Comparison of ENCODE assay signal across 11 cellular contexts in the genomic region with DNA sequence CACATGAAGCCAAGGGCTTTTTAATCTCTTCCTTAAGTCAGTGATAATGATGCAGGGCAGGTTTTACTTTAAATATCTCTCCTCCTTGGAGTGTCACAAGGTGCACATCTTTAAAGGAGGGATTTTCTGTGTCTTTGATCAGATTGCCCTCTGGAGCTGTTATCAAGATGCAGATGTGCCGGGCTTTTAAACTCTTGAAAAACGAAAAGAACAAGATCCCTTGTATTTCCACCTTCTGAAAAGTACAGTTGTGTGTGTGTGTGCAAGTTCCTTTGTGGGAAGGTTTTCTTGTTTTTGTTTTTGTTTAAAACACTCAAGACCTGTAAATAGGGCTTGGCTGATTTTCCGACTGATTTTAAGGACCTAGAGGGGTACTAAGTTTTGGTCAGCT. TPM values are rescaled to one million over a fixed set of nuclear protein-coding genes. Genes with fewer than 3 reads are reported as not detected.
A peak's percentile ranks its signal among the peaks of the same experiment; 100 is the strongest.
DNase-seq lines count a peak whose midpoint lies in the region; FAIRE-seq and TF ChIP-seq lines count a peak whose summit lies in the region.
"Had no signal": no experiment of that assay in that cellular context is flagged by ENCODE, and none has a peak within 500 bp of the region (broad histone marks: within the 10 kb centered on the region; RNA-seq: fewer than 3 reads in every experiment).

No MANE protein-coding gene starts in this region.

- no peak for FAIRE-seq in bronchial epithelial cell (lab: Jason Lieb, UNC)

- H3K9me3 Mint-ChIP-seq in activated naive CD4-positive, alpha-beta T cell treated with anti-CD3 and anti-CD28 coated beads, Interleukin-2, amount 10 ng/mL, durations not matched to agents 7 days and 5 days = no peaks in the 10 kb centered on the region
- H3K9me3 Mint-ChIP-seq in type B pancreatic cell = peaks cover 7% of the 10 kb centered on the region

- peak overlapping the region; percentile 90 for H3K4me3 ChIP-seq in bronchial epithelial cell (ENCODE audit: low read depth, low read length)

- H3K36me3 Mint-ChIP-seq in activated naive CD4-positive, alpha-beta T cell treated with anti-CD3 and anti-CD28 coated beads, Interleukin-2, amount 10 ng/mL, durations not matched to agents 7 days and 5 days = peaks cover 4% of the 10 kb centered on the region
- peaks cover 10% of the 10 kb centered on the region for H3K36me3 Mint-ChIP-seq in type B pancreatic cell

- CTCF ChIA-PET in activated naive CD4-positive, alpha-beta T cell treated with anti-CD3 and anti-CD28 coated beads, Interleukin-2, amount 10 ng/mL, durations not matched to agents 7 days and 5 days (lab: Charles Lee) = no interaction called here

- peaks cover 16% of the 10 kb centered on the region for H3K4me1 Mint-ChIP-seq in activated naive CD4-positive, alpha-beta T cell treated with anti-CD3 and anti-CD28 coated beads, Interleukin-2, amount 10 ng/mL, durations not matched to agents 7 days and 5 days
- peaks cover 26% of the 10 kb centered on the region for H3K4me1 Mint-ChIP-seq in type B pancreatic cell (ENCODE audit: unreplicated experiment)

- H3K27me3 Mint-ChIP-seq in activated naive CD4-positive, alpha-beta T cell treated with anti-CD3 and anti-CD28 coated beads, Interleukin-2, amount 10 ng/mL, durations not matched to agents 7 days and 5 days = peaks cover 42% of the 10 kb centered on the region
- peaks cover 22% of the 10 kb centered on the region for H3K27me3 Mint-ChIP-seq in type B pancreatic cell

- H3K4me3 Mint-ChIP-seq in activated naive CD4-positive, alpha-beta T cell treated with anti-CD3 and anti-CD28 coated beads, Interleukin-2, amount 10 ng/mL, durations not matched to agents 7 days and 5 days = peak overlapping the region; percentile 15
- H3K4me3 Mint-ChIP-seq in type B pancreatic cell = peak overlapping the region; percentile 98

- H3K36me3 ChIP-seq in bronchial epithelial cell (ENCODE audit: control insufficient read depth, insufficient read depth, low read length) = no peaks in the 10 kb centered on the region

- no peak for DNase-seq in activated naive CD4-positive, alpha-beta T cell treated with anti-CD3 and anti-CD28 coated beads, Interleukin-2, amount 10 ng/mL, durations not matched to agents 7 days and 5 days
- no peak for DNase-seq in activated naive CD4-positive, alpha-beta T cell treated with anti-CD3 and anti-CD28 coated beads, Interleukin-2, amount 50 U/mL, for 16 hours
- DNase-seq in bronchial epithelial cell (ENCODE audit: low read depth) = no peak
- DNase-seq in midbrain (lab: John Stamatoyannopoulos, UW) = peak; percentile 32
- no peak for DNase-seq in type B pancreatic cell (ENCODE audit: extremely low spot score, unreplicated experiment)
- no peak for DNase-seq in inferior parietal cortex (ENCODE audit: extremely low spot score)
- DNase-seq in NCI-H524 treated with DMSO at 0.1 percent for 48 hours (lab: John Stamatoyannopoulos, UW) = no peak
- DNase-seq in islet precursor cell = no peak
- DNase-seq: activated CD4-positive, alpha-beta T cell treated with anti-CD3 and anti-CD28 coated beads for 48 hours; HCEC 1CT; NCI-H1436 treated with DMSO at 0.1 percent for 48 hours had no signal

- no peaks in the 10 kb centered on the region for H3K27me3 ChIP-seq in bronchial epithelial cell (ENCODE audit: control insufficient read depth, insufficient read depth, low read length)

- no peak for TF ChIP-seq CTCF in bronchial epithelial cell (IDR thresholded peaks at IDR 0.05; ENCODE audit: insufficient read depth, low read length, severe bottlenecking)
- no peak for TF ChIP-seq CTCF in type B pancreatic cell (conservative IDR thresholded peaks at IDR 0.05)

- H3K27ac Mint-ChIP-seq in activated naive CD4-positive, alpha-beta T cell treated with anti-CD3 and anti-CD28 coated beads, Interleukin-2, amount 10 ng/mL, durations not matched to agents 7 days and 5 days = no peak overlapping the region
- H3K27ac Mint-ChIP-seq in type B pancreatic cell = peak overlapping the region; percentile 93

RNA-seq across cellular contexts. Expression of gene MARK1, which starts 1.6 kb away (rescaled TPM):
- total RNA-seq in bronchial epithelial cell = 3.9 and 10.4 TPM in 2 replicates
- total RNA-seq in type B pancreatic cell (ENCODE audit: low replicate concordance) = 10.6 and 14.3 TPM in 2 replicates
